Comparison of ENCODE assay signal across 23 cellular contexts in the genomic region with DNA sequence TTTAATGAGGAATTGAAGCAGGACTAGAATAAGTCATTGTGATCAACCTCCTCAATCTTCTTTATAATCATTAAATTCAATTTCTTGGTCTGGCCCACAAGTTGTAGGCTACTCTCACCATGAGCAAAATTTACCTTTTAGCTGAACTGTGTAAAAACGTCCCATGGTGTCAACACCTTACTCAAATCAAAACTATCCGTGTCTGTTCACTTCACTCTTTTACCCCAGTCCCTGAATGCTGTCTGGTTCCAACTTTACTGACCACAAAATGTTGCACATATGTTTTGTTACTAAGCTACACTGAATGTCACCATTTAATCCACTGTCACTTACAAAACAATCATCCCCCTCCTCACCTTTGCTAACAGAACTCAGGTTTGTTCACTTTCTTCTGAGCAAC.
"Had no signal": no experiment of that assay in that cellular context is flagged by ENCODE, and none has a peak within 500 bp of the region (broad histone marks: within the 10 kb centered on the region; RNA-seq: fewer than 3 reads in every experiment).

No MANE protein-coding gene starts in this region.

- DNase-seq: activated CD4-positive, alpha-beta T cell treated with anti-CD3 and anti-CD28 coated beads for 4 hours; activated CD8-positive, alpha-beta memory T cell treated with anti-CD3 and anti-CD28 coated beads, Interleukin-2, amount 50 U/mL, for 48 hours; activated effector memory CD4-positive, alpha-beta T cell treated with Interleukin-2 at 50 U/mL for 16 hours; activated naive CD4-positive, alpha-beta T cell treated with anti-CD3 and anti-CD28 coated beads, Interleukin-2, amount 10 ng/mL, durations not matched to agents 7 days and 5 days; activated naive CD8-positive, alpha-beta T cell treated with anti-CD3 and anti-CD28 coated beads, Interleukin-2, amount 50 U/mL, for 24 hours; activated T-cell treated with anti-CD3 and anti-CD28 coated beads, Interleukin-2, amount 50 U/mL, for 48 hours; aorta; brain microvascular endothelial cell; central memory CD4-positive, alpha-beta T cell; endodermal cell; foreskin fibroblast; left colon; lower lobe of right lung; right lobe of liver; small intestine; stimulated activated CD4-positive, alpha-beta T cell treated with anti-CD3 and anti-CD28 coated beads, Interleukin-15, amount 100 ng/mL, for 24 hours; stimulated activated CD4-positive, alpha-beta T cell treated with anti-CD3 and anti-CD28 coated beads, Interleukin-2, amount 100 ng/mL, for 48 hours; transverse colon had no signal

- H2AFZ ChIP-seq: parathyroid adenoma had no signal

- H3K9me3 ChIP-seq: lower lobe of right lung, right lobe of liver, transverse colon had no signal

- H3K4me1 ChIP-seq: lower lobe of right lung, parathyroid adenoma, right lobe of liver, transverse colon had no signal

- H3K27me3 ChIP-seq: brain microvascular endothelial cell, neutrophil, right lobe of liver, transverse colon had no signal

- ATAC-seq: activated naive CD8-positive, alpha-beta T cell treated with anti-CD3 and anti-CD28 coated beads, Interleukin-2, amount 50 U/mL, for 24 hours; left colon; lower lobe of right lung; natural killer cell treated with Interleukin-12 subunit alpha and Interleukin-12 subunit beta and Interleukin-15 and Interleukin-18, amount 100 ng/mL, for 72 hours; right lobe of liver; WTC11 had no signal

- H3K4me3 ChIP-seq: lower lobe of right lung, right lobe of liver, transverse colon had no signal

- H3K27ac ChIP-seq: brain microvascular endothelial cell, epithelial cell of prostate, lower lobe of right lung, neutrophil, parathyroid adenoma, right lobe of liver, transverse colon had no signal

- H3K36me3 ChIP-seq: brain microvascular endothelial cell, lower lobe of right lung, neutrophil, right lobe of liver, transverse colon had no signal

- H3K79me2 ChIP-seq: parathyroid adenoma had no signal

- H3K9ac ChIP-seq: parathyroid adenoma had no signal
